ENCODE assay signal across 16 cellular contexts in genomic region chr18:8254664-8255063, GRCh38.
"Had no signal": no experiment of that assay in that cellular context is flagged by ENCODE, and none has a peak within 500 bp of the region (broad histone marks: within the 10 kb centered on the region; RNA-seq: fewer than 3 reads in every experiment).

No MANE protein-coding gene starts in this region.

- H3K4me1 ChIP-seq: colonic mucosa, tibial artery, vagina had no signal

- H3K4me3 ChIP-seq: colonic mucosa, ovary, tibial artery, vagina had no signal

- H3K9me3 ChIP-seq: colonic mucosa, ovary, tibial artery, vagina had no signal

- H3K27me3 ChIP-seq: colonic mucosa, ovary, tibial artery, vagina had no signal

- DNase-seq: activated CD4-positive, alpha-beta T cell treated with anti-CD3 and anti-CD28 coated beads, Interleukin-2, amount 50 U/mL, for 4 hours; activated CD8-positive, alpha-beta memory T cell treated with anti-CD3 and anti-CD28 coated beads, Interleukin-2, amount 10 ng/mL, durations not matched to agents 7 days and 5 days; activated gamma-delta T cell; activated naive CD8-positive, alpha-beta T cell treated with anti-CD3 and anti-CD28 coated beads for 36 hours; activated T-cell treated with anti-CD3 and anti-CD28 coated beads, Interleukin-2, amount 50 U/mL, for 4 hours; colonic mucosa; effector CD4-positive, alpha-beta T cell; immature natural killer cell; left colon; mesendoderm; ovary; small intestine; tibial artery had no signal

- H3K27ac ChIP-seq: colonic mucosa, ovary, tibial artery, vagina had no signal

- H3K36me3 ChIP-seq: colonic mucosa, ovary, vagina had no signal

- ATAC-seq: activated CD4-positive, CD25-positive, alpha-beta regulatory T cell treated with anti-CD3 and anti-CD28 coated beads, Interleukin-2, amount 50 U/mL, for 24 hours; activated CD8-positive, alpha-beta memory T cell treated with anti-CD3 and anti-CD28 coated beads, Interleukin-2, amount 10 ng/mL, durations not matched to agents 7 days and 5 days; activated T-cell treated with anti-CD3 and anti-CD28 coated beads, Interleukin-2, amount 50 U/mL, for 4 hours; left colon; stimulated activated memory B cell treated with anti-CD40 and anti-IgM and Interleukin-4, amounts not matched to agents 10 μg/mL and 1 μg/mL and 100 μg/mL, for 72 hours had no signal
